Comparison of ENCODE assay signal across 1 cellular context in the genomic region with DNA sequence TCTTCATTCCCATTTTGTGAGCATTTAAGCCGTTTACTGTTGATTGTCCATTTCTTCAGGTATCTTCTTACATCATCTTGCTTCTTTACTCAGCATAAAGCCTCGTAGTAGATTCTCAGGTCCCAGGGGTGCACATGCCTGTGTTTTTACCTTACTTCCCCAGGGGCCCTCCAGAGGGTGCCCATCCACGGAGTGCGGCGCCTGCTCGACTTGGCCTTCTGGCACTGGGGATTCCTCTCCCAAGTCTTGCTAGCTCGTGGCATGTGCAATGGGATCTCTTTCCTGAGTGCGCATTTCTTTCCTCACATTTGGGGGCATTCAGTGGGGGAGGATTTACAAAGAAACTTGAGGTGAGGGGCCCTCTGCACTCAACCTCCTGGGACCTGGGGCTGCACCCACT.
TF ChIP-seq lines count a peak whose summit lies in the region.

No MANE protein-coding gene starts in this region.

TF ChIP-seq in H1, 55 proteins besides CTCF, POLR2A, EP300 and RAD21:
- TF ChIP-seq TAF1 (IDR thresholded peaks at IDR 0.05; ENCODE audit: low read depth, low read length): no peak
- TF ChIP-seq ASH2L (IDR thresholded peaks at IDR 0.05; ENCODE audit: low read length): no peak
- no peak for TF ChIP-seq TCF12 (IDR thresholded peaks at IDR 0.05; ENCODE audit: low read depth, low read length)
- no peak for TF ChIP-seq RXRA (IDR thresholded peaks at IDR 0.05; ENCODE audit: insufficient read depth, low read depth, low read length)
- TF ChIP-seq SIRT6 (IDR thresholded peaks at IDR 0.05; ENCODE audit: low read length): no peak
- no peak for TF ChIP-seq YY1 (IDR thresholded peaks at IDR 0.05; ENCODE audit: low read depth, low read length)
- TF ChIP-seq CEBPB (IDR thresholded peaks at IDR 0.05; ENCODE audit: low read depth, low read length): no peak
- no peak for TF ChIP-seq CHD2 (IDR thresholded peaks at IDR 0.05; ENCODE audit: low read length)
- TF ChIP-seq GTF2F1 (IDR thresholded peaks at IDR 0.05; ENCODE audit: borderline replicate concordance, low read depth, low read length): no peak
- TF ChIP-seq RNF2 (IDR thresholded peaks at IDR 0.05; ENCODE audit: borderline replicate concordance, low read depth, low read length, missing control alignments, poor library complexity, severe bottlenecking): no peak
- no peak for TF ChIP-seq SAP30 (IDR thresholded peaks at IDR 0.05; ENCODE audit: insufficient read depth, insufficient replicate concordance, low read length)
- TF ChIP-seq ZNF274 (IDR thresholded peaks at IDR 0.05; ENCODE audit: borderline replicate concordance, extremely low read depth, low read length): no peak
- no peak for TF ChIP-seq CBX8 (IDR thresholded peaks at IDR 0.05; ENCODE audit: borderline replicate concordance, low read depth, low read length)
- no peak for TF ChIP-seq JUND (IDR thresholded peaks at IDR 0.05; ENCODE audit: low read length)
- TF ChIP-seq TEAD4 (IDR thresholded peaks at IDR 0.05; ENCODE audit: low read depth, low read length): no peak
- TF ChIP-seq NRF1 (IDR thresholded peaks at IDR 0.05; ENCODE audit: low read depth, low read length): no peak
- TF ChIP-seq HDAC6 (IDR thresholded peaks at IDR 0.05; ENCODE audit: low read depth, low read length): no peak
- no peak for TF ChIP-seq JUN (IDR thresholded peaks at IDR 0.05; ENCODE audit: low read depth, low read length)
- TF ChIP-seq NANOG (IDR thresholded peaks at IDR 0.05; ENCODE audit: insufficient read depth, low read depth, low read length, poor library complexity, severe bottlenecking): no peak
